In genomic region chr13:46617382-46617781, GRCh38 we compare ENCODE assay signal across 16 cellular contexts.
A peak's percentile ranks its signal among the peaks of the same experiment; 100 is the strongest.
DNase-seq lines count a peak whose midpoint lies in the region; ATAC-seq, FAIRE-seq and TF ChIP-seq lines count a peak whose summit lies in the region.
"Had no signal": no experiment of that assay in that cellular context is flagged by ENCODE, and none has a peak within 500 bp of the region (broad histone marks: within the 10 kb centered on the region; RNA-seq: fewer than 3 reads in every experiment).

No MANE protein-coding gene starts in this region.

- H3K4me3 ChIP-seq in A549 (no peak overlapping the region), psoas muscle (no peak overlapping the region)
- H3K4me3 ChIP-seq: SK-N-MC, skin epidermis had no signal

- peak overlapping the region; percentile 35; the same call in 2 of the 3 replicates for H3K4me2 ChIP-seq in A549

- DNase-seq in A549 (ENCODE audit: low read depth in 1 of 2, low spot score in 1 of 2) (no peak), left ventricle myocardium superior (no peak), psoas muscle (no peak), cerebellar cortex (ENCODE audit: low spot score) (no peak), urothelium cell line (ENCODE audit: low spot score) (no peak)
- no peak for DNase-seq in activated CD4-positive, alpha-beta T cell treated with anti-CD3 and anti-CD28 coated beads, Interleukin-2, amount 50 U/mL, for 48 hours
- DNase-seq: activated effector memory CD4-positive, alpha-beta T cell treated with Interleukin-2 at 50 U/mL for 16 hours; anterior cingulate cortex; COR-L47; cortex of kidney; NCI-H1694 treated with DMSO at 0.1 percent for 48 hours; NCI-H510A had no signal

- peaks cover 71% of the 10 kb centered on the region for H3K4me1 ChIP-seq in A549
- peaks cover 8% of the 10 kb centered on the region for H3K4me1 ChIP-seq in psoas muscle

- intact Hi-C loops in left ventricle myocardium superior (cut with micrococcal nuclease) (no loop called here), psoas muscle (cut with DNase I) (no loop called here)

- ATAC-seq in A549 (no peak), left ventricle myocardium superior (peak; percentile 58), psoas muscle (no peak), HG02852 (IDR thresholded peaks at IDR 0.05; ENCODE audit: unreplicated experiment) (no peak)

- no peak for TF ChIP-seq POLR2A in A549 (IDR thresholded peaks at IDR 0.05; ENCODE audit: low read length)

- H3K27me3 ChIP-seq in psoas muscle (ENCODE audit: insufficient read depth in 3 of 3, low read length in 2 of 3): no peaks in the 10 kb centered on the region

- TF ChIP-seq RAD21 in A549 (conservative IDR thresholded peaks at IDR 0.05 in 1 of 2, IDR thresholded peaks at IDR 0.05 in 1 of 2): no peak

- CTCF ChIA-PET in A549 (lab: Yijun Ruan, JAX): interaction anchor here (0.7 to 1.6 kb wide), 4 partner anchors 14 to 104 kb away, joined by 3 to 4 read pairs (median 4); no protein-coding TSS in a partner anchor

- TF ChIP-seq CTCF in A549 (IDR thresholded peaks at IDR 0.05): no peak
- no peak for TF ChIP-seq CTCF in VCaP (conservative IDR thresholded peaks at IDR 0.05)
- TF ChIP-seq CTCF in psoas muscle (IDR thresholded peaks at IDR 0.05): no peak

- 76% methylated on average over 7 of the region's 7 CpGs for WGBS in A549 (ENCODE audit: missing lambda C conversion rate)
- WGBS in psoas muscle, 3 donors: 57 to 73% (median 67%) methylated on average over 7 of the region's 7 CpGs

- H3K9me3 ChIP-seq in A549 (no peaks in the 10 kb centered on the region), psoas muscle (no peaks in the 10 kb centered on the region)

- no peak for TF ChIP-seq EP300 in A549 (IDR thresholded peaks at IDR 0.05)

- H3K36me3 ChIP-seq in psoas muscle (ENCODE audit: insufficient read depth in 1 of 2, low read depth in 1 of 2): no peaks in the 10 kb centered on the region

- FAIRE-seq in A549 (lab: Jason Lieb, UNC) (no peak), urothelium cell line (lab: Jason Lieb, UNC) (no peak)

- peak overlapping the region; percentile 33 to 61; a peak in 2 of 6 replicates for H3K27ac ChIP-seq in A549
- peak overlapping the region; percentile 77 for H3K27ac ChIP-seq in VCaP
- H3K27ac ChIP-seq in psoas muscle: peak overlapping the region; percentile 17
- H3K27ac ChIP-seq: SK-N-MC had no signal

- POLR2A ChIA-PET in A549 (lab: Yijun Ruan, JAX): no interaction called here

TF ChIP-seq in A549, 52 proteins besides CTCF, POLR2A, EP300 and RAD21:
- no peak for TF ChIP-seq REST (IDR thresholded peaks at IDR 0.05)
- no peak for TF ChIP-seq GATA3 (IDR thresholded peaks at IDR 0.05; ENCODE audit: borderline replicate concordance)
- no peak for TF ChIP-seq ZC3H11A (IDR thresholded peaks at IDR 0.05)
- no peak for TF ChIP-seq BCL3 (IDR thresholded peaks at IDR 0.05)
- no peak for TF ChIP-seq CBX2 (IDR thresholded peaks at IDR 0.05; ENCODE audit: borderline replicate concordance, low read depth)
- TF ChIP-seq JUN (IDR thresholded peaks at IDR 0.05): no peak
- TF ChIP-seq TFCP2L1 (CRISPR knock-in tag; IDR thresholded peaks at IDR 0.05): no peak
- no peak for TF ChIP-seq ELK1 (IDR thresholded peaks at IDR 0.05; ENCODE audit: low read depth, low read length)
- TF ChIP-seq E2F6 (IDR thresholded peaks at IDR 0.05; ENCODE audit: borderline replicate concordance, low read depth): no peak
- no peak for TF ChIP-seq PBX3 (IDR thresholded peaks at IDR 0.05)
- TF ChIP-seq CHD2 (IDR thresholded peaks at IDR 0.05; ENCODE audit: low read length, partially characterized antibody): no peak
- no peak for TF ChIP-seq FOSL2 (IDR thresholded peaks at IDR 0.05)
- TF ChIP-seq FOSL2 (CRISPR knock-in tag; IDR thresholded peaks at IDR 0.05): no peak
- no peak for TF ChIP-seq MYC (IDR thresholded peaks at IDR 0.05; ENCODE audit: borderline replicate concordance, low read length)
- TF ChIP-seq MAZ (IDR thresholded peaks at IDR 0.05; ENCODE audit: borderline replicate concordance, low read depth, low read length): no peak
- TF ChIP-seq ZFP36 (IDR thresholded peaks at IDR 0.05; ENCODE audit: borderline replicate concordance, partially characterized antibody): no peak
- no peak for TF ChIP-seq MAX (IDR thresholded peaks at IDR 0.05)
- TF ChIP-seq POLR2AphosphoS2 (conservative IDR thresholded peaks at IDR 0.05; ENCODE audit: low read length): no peak

Comparison
In these comparisons a context has a peak if more than half of its experiments do, and no peak if none do; other contexts are left out.
1. H3K27ac ChIP-seq: peak in every context shown above with its lines; median percentile 77 in VCaP; 47 in A549; 17 in psoas muscle.